8 cellular contexts compared by ENCODE assay signal in genomic region chr16:57535680-57536305, GRCh38.
DNase-seq lines count a peak whose midpoint lies in the region; ATAC-seq and TF ChIP-seq lines count a peak whose summit lies in the region.

No MANE protein-coding gene starts in this region.

- no peaks in the 10 kb centered on the region for H3K9me3 Mint-ChIP-seq in central memory CD8-positive, alpha-beta T cell

- H3K36me3 Mint-ChIP-seq in central memory CD8-positive, alpha-beta T cell (ENCODE audit: insufficient read depth): peaks cover 22% of the 10 kb centered on the region

- H3K27me3 Mint-ChIP-seq in central memory CD8-positive, alpha-beta T cell: no peaks in the 10 kb centered on the region

- H3K4me1 Mint-ChIP-seq in central memory CD8-positive, alpha-beta T cell: peaks cover 79% of the 10 kb centered on the region

- H3K27ac ChIP-seq in 22Rv1: no peak overlapping the region

- peak; percentile 9; the same call in 1 of the 2 replicates for TF ChIP-seq CTCF in 22Rv1 (IDR thresholded peaks at IDR 0.05)

- peak overlapping the region; percentile 94 for H3K27ac Mint-ChIP-seq in central memory CD8-positive, alpha-beta T cell (ENCODE audit: low read depth)

- ATAC-seq in GM18498 (IDR thresholded peaks at IDR 0.05; ENCODE audit: unreplicated experiment) (peak; percentile 72), HG03025 (IDR thresholded peaks at IDR 0.05; ENCODE audit: low FRiP score, unreplicated experiment) (peak; percentile 55)
- peak; percentile 85 to 88 for ATAC-seq in activated CD4-positive, CD25-positive, alpha-beta regulatory T cell treated with anti-CD3 and anti-CD28 coated beads, Interleukin-2, amount 50 U/mL, for 24 hours
- ATAC-seq in central memory CD8-positive, alpha-beta T cell (replicated peaks; ENCODE audit: extremely low read depth, poor library complexity, severe bottlenecking): peak; percentile 88

- H3K4me3 Mint-ChIP-seq in central memory CD8-positive, alpha-beta T cell: peak overlapping the region; percentile 79

- DNase-seq in NCI-H2196 (lab: John Stamatoyannopoulos, UW; ENCODE audit: unreplicated experiment) (peak; percentile 58), kidney glomerular epithelial cell (lab: John Stamatoyannopoulos, UW) (peak; percentile 87)
- peak; percentile 79 to 87 for DNase-seq in central memory CD8-positive, alpha-beta T cell (ENCODE audit: low spot score in 2 of 2)
- peak; percentile 92 to 94 for DNase-seq in stimulated activated CD4-positive, alpha-beta T cell treated with anti-CD3 and anti-CD28 coated beads, Interleukin-15, amount 100 ng/mL, for 1 hour (ENCODE audit: low read depth in 1 of 2, low spot score in 1 of 2)
